ENCODE assay signal across 8 cellular contexts in the genomic region with DNA sequence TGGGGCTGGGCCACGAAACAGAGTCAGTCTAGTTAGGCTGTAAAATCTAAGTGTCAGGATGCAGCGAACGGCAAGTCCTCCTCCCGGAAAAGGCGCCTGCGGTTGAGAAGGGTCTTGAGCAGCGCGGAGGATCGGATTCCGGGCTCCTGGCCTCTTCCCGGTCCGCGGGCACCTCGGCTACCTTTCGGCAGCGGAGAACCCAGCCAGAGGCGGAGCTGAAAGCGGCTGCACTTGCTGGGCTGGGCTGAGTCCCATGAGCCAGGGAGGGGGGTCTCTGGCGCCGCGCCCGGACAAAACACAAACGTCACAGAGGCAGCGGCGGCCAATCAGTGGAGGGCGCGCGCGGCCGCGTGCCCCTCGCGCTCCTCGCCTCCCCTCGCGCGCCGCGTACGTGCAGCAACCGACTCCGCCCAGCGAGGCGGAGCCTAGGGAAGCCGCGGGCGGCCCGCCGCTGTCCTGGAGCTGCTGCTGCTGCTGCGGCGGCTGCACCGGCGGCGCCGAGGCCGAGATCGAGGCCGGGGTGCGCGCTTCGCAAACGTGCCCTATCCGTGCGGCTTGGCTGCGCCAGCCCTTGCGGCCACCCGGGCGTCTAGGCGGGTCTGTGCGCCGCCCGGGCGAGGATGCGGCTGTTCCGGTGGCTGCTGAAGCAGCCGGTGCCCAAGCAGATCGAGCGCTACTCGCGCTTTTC. TPM values are rescaled to one million over a fixed set of nuclear protein-coding genes. Genes with fewer than 3 reads are reported as not detected.
DNase-seq lines count a peak whose midpoint lies in the region; ATAC-seq and TF ChIP-seq lines count a peak whose summit lies in the region.

A gene (plus strand): TSS at position 451 of the 688 bp plus-strand sequence. CDS start 170 bp downstream, at position 621.

- DNase-seq in Daoy (ENCODE audit: low read depth) (peak; percentile 90), GOT3 (lab: John Stamatoyannopoulos, UW) (peak; percentile 51), LHCN-M2 (ENCODE audit: low read depth) (peak; percentile 56), RPMI8226 (peak; percentile 94), fibroblast of mammary gland (ENCODE audit: low read depth) (peak; percentile 69)
- peak; percentile 67 to 78 for DNase-seq in activated T-helper 1 cell treated with anti-CD3 and anti-CD28 coated beads, Interleukin-2, amount 50 U/mL, for 16 hours (ENCODE audit: low read depth in 1 of 2, low spot score in 1 of 2)
- DNase-seq in natural killer cell treated with Interleukin-12 subunit alpha and Interleukin-12 subunit beta and Interleukin-15 and Interleukin-18, amount 100 ng/mL, for 72 hours (ENCODE audit: low spot score) = peak; percentile 86
- DNase-seq in stimulated activated naive CD4-positive, alpha-beta T cell treated with Interleukin-2 at 50 U/mL for 16 hours (lab: John Stamatoyannopoulos, UW) = peak; percentile 83

- no peak for TF ChIP-seq CTCF in fibroblast of mammary gland (conservative IDR thresholded peaks at IDR 0.05; ENCODE audit: control insufficient read depth, insufficient read depth, low read depth, low read length)

- H3K4me3 Mint-ChIP-seq in natural killer cell treated with Interleukin-12 subunit alpha and Interleukin-12 subunit beta and Interleukin-15 and Interleukin-18, amount 100 ng/mL, for 72 hours = peak within 1 kb of the TSS; percentile 80

- H3K4me3 ChIP-seq in fibroblast of mammary gland (ENCODE audit: control insufficient read depth, low read depth, low read length) = peak within 1 kb of the TSS; percentile 60

- no peaks in the 10 kb centered on the region for H3K36me3 Mint-ChIP-seq in natural killer cell treated with Interleukin-12 subunit alpha and Interleukin-12 subunit beta and Interleukin-15 and Interleukin-18, amount 100 ng/mL, for 72 hours

- peaks cover 17 to 19% of the 10 kb centered on the region in 2 donors for H3K4me1 Mint-ChIP-seq in natural killer cell treated with Interleukin-12 subunit alpha and Interleukin-12 subunit beta and Interleukin-15 and Interleukin-18, amount 100 ng/mL, for 72 hours (ENCODE audit: low read depth in 2 of 2)

- peaks cover 0 to 2% of the 10 kb centered on the region in 2 donors for H3K27me3 Mint-ChIP-seq in natural killer cell treated with Interleukin-12 subunit alpha and Interleukin-12 subunit beta and Interleukin-15 and Interleukin-18, amount 100 ng/mL, for 72 hours

- H3K27ac Mint-ChIP-seq in natural killer cell treated with Interleukin-12 subunit alpha and Interleukin-12 subunit beta and Interleukin-15 and Interleukin-18, amount 100 ng/mL, for 72 hours = peak within 1 kb of the TSS; percentile 73 to 91

- H3K9me3 Mint-ChIP-seq in natural killer cell treated with Interleukin-12 subunit alpha and Interleukin-12 subunit beta and Interleukin-15 and Interleukin-18, amount 100 ng/mL, for 72 hours = no peaks in the 10 kb centered on the region

- ATAC-seq in natural killer cell treated with Interleukin-12 subunit alpha and Interleukin-12 subunit beta and Interleukin-15 and Interleukin-18, amount 100 ng/mL, for 72 hours = peak; percentile 97 to 99

RNA-seq across cellular contexts. Expression of the gene that starts here (rescaled TPM):
- total RNA-seq in Daoy (2014; rRNA removed; shearing (Covaris generic)) = 14.9 and 16.0 TPM in 2 replicates
- total RNA-seq in LHCN-M2 (2014; rRNA removed) = 1.1 and 2.0 TPM in 2 replicates
- polyA plus RNA-seq in LHCN-M2 (2012) = 0.72 TPM
- 10 to 100 TPM; 21.8 to 37.6 TPM for total RNA-seq in natural killer cell treated with Interleukin-12 subunit alpha and Interleukin-12 subunit beta and Interleukin-15 and Interleukin-18, amount 100 ng/mL, for 72 hours

Comparison
In these comparisons a context has a peak if more than half of its experiments do, and no peak if none do; other contexts are left out.
1. Peak in every context shown above with its lines: DNase-seq, ATAC-seq and H3K4me3 ChIP-seq.